18 cellular contexts compared by ENCODE assay signal in genomic region chr13:49052801-49053200, GRCh38.
"Had no signal": no experiment of that assay in that cellular context is flagged by ENCODE, and none has a peak within 500 bp of the region (broad histone marks: within the 10 kb centered on the region; RNA-seq: fewer than 3 reads in every experiment).

No MANE protein-coding gene starts in this region.

- H3K27me3 ChIP-seq: colonic mucosa, gastrocnemius medialis, heart left ventricle, ovary, upper lobe of right lung had no signal

- DNase-seq: activated CD4-positive, alpha-beta memory T cell treated with anti-CD3 and anti-CD28 coated beads, Interleukin-2, amount 10 ng/mL, durations not matched to agents 7 days and 5 days; activated CD4-positive, alpha-beta T cell treated with anti-CD3 and anti-CD28 coated beads for 4 hours; activated effector memory CD4-positive, alpha-beta T cell treated with Interleukin-2 at 50 U/mL for 16 hours; activated naive CD4-positive, alpha-beta T cell treated with anti-CD3 and anti-CD28 coated beads, Interleukin-2, amount 50 U/mL, for 16 hours; activated T-cell treated with anti-CD3 and anti-CD28 coated beads, Interleukin-2, amount 50 U/mL, for 4 hours; caudate nucleus; colonic mucosa; gastrocnemius medialis; heart left ventricle; immature natural killer cell; naive thymus-derived CD4-positive, alpha-beta T cell; ovary; T-helper 2 cell; upper lobe of right lung had no signal

- ATAC-seq: activated T-cell treated with anti-CD3 and anti-CD28 coated beads, Interleukin-2, amount 50 U/mL, for 4 hours; gastrocnemius medialis; heart left ventricle; naive thymus-derived CD4-positive, alpha-beta T cell; stimulated activated effector memory CD8-positive, alpha-beta T cell treated with anti-CD3 and anti-CD28 coated beads, Interleukin-12 subunit alpha, Interleukin-12 subunit beta, amount 100 ng/mL, for 72 hours; upper lobe of right lung had no signal

- H3K36me3 Mint-ChIP-seq: stimulated activated effector memory CD8-positive, alpha-beta T cell treated with anti-CD3 and anti-CD28 coated beads, Interleukin-12 subunit alpha, Interleukin-12 subunit beta, amount 100 ng/mL, for 72 hours had no signal

- H3K27ac Mint-ChIP-seq: activated CD4-positive, alpha-beta memory T cell treated with anti-CD3 and anti-CD28 coated beads, Interleukin-2, amount 10 ng/mL, durations not matched to agents 7 days and 5 days; immature natural killer cell; stimulated activated effector memory CD8-positive, alpha-beta T cell treated with anti-CD3 and anti-CD28 coated beads, Interleukin-12 subunit alpha, Interleukin-12 subunit beta, amount 100 ng/mL, for 72 hours had no signal

- H3K27ac ChIP-seq: colonic mucosa, gastrocnemius medialis, heart left ventricle, ovary, thoracic aorta, upper lobe of right lung had no signal

- H3K4me1 ChIP-seq: colonic mucosa, gastrocnemius medialis, upper lobe of right lung had no signal

- FAIRE-seq: TTC549 had no signal

- H3K4me3 Mint-ChIP-seq: activated CD4-positive, alpha-beta memory T cell treated with anti-CD3 and anti-CD28 coated beads, Interleukin-2, amount 10 ng/mL, durations not matched to agents 7 days and 5 days; activated T-cell treated with anti-CD3 and anti-CD28 coated beads, Interleukin-2, amount 50 U/mL, for 4 hours; immature natural killer cell; naive thymus-derived CD4-positive, alpha-beta T cell; stimulated activated effector memory CD8-positive, alpha-beta T cell treated with anti-CD3 and anti-CD28 coated beads, Interleukin-12 subunit alpha, Interleukin-12 subunit beta, amount 100 ng/mL, for 72 hours; WTC11 had no signal

- H3K9me3 Mint-ChIP-seq: immature natural killer cell had no signal

- H3K27me3 Mint-ChIP-seq: activated CD4-positive, alpha-beta memory T cell treated with anti-CD3 and anti-CD28 coated beads, Interleukin-2, amount 10 ng/mL, durations not matched to agents 7 days and 5 days; naive thymus-derived CD4-positive, alpha-beta T cell had no signal
